Comparison of ENCODE assay signal across 8 cellular contexts in the genomic region with DNA sequence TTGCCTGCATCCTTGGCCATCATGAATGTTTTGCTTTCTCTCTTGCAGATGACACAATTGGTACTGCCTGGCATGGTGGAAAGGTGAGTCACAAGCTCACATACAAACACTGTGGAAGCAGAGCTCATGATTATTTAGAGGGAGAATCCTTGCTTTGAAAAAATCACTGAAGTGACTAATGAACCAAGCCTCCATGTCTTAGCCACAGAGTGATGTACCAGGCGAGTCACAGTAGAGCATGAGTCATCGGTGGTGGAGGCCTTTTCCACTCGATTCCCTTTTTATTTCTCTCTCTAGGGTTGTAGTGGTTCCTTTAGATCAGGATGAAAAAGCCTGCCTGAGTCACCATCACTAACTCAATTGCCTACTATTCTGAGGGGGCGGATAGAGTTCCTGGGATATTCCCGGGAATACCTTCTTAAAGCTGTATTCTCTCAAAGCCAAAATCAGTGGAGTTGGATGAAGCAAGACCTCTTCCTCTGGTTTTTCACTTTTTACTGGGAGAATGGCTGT. TPM values are rescaled to one million over a fixed set of nuclear protein-coding genes. Genes with fewer than 3 reads are reported as not detected.
DNase-seq lines count a peak whose midpoint lies in the region; ATAC-seq, FAIRE-seq and TF ChIP-seq lines count a peak whose summit lies in the region.

No MANE protein-coding gene starts in this region.

- no peak for TF ChIP-seq POLR2A in K562 (conservative IDR thresholded peaks at IDR 0.05)

- CTCF ChIA-PET in K562 (lab: Yijun Ruan, JAX; ENCODE audit: low intra/inter-chr PET ratio), result interaction anchor here (0.6 kb wide), 1 partner anchor 442 kb away, joined by 3 read pairs; no protein-coding TSS in a partner anchor

- H3K4me3 ChIP-seq in K562, result no peak overlapping the region
- H3K4me3 ChIP-seq in H7 (ENCODE audit: insufficient read depth, low read depth, low read length), result no peak overlapping the region

- in situ Hi-C loops in K562 (cut with MboI), result no loop called here

- DNase-seq in NCI-H2227 (lab: John Stamatoyannopoulos, UW; ENCODE audit: unreplicated experiment), result peak; percentile 20
- no peak for DNase-seq in NCI-H2227 treated with DMSO at 0.1 percent for 48 hours (lab: John Stamatoyannopoulos, UW)
- peak; percentile 100 for DNase-seq in RKO (ENCODE audit: low spot score)
- peak in 2 of 4 experiments; percentile 9 to 34 for DNase-seq in K562 (ENCODE audit: extremely low read depth in 1 of 4, low spot score in 3 of 4)
- peak; percentile 70 for DNase-seq in middle frontal gyrus (ENCODE audit: extremely low spot score, low spot score)
- DNase-seq in stromal cell of bone marrow (ENCODE audit: low read depth), result peak; percentile 99
- no peak for DNase-seq in NCI-H1694 treated with DMSO at 0.1 percent for 48 hours (lab: John Stamatoyannopoulos, UW)
- DNase-seq in H7, result no peak

- H2AFZ ChIP-seq in K562 (ENCODE audit: low read depth, low read length), result no peak overlapping the region

- H3K36me3 ChIP-seq in K562 (ENCODE audit: control insufficient read depth, insufficient read depth, low read length), result no peaks in the 10 kb centered on the region
- H3K36me3 ChIP-seq in H7 (replicated peaks; ENCODE audit: control insufficient read depth, insufficient read depth, low read length), result peaks cover 2% of the 10 kb centered on the region; the same call in 1 of the 2 replicates

- H3K79me2 ChIP-seq in K562 (ENCODE audit: control insufficient read depth, insufficient read depth, low read length), result no peaks in the 10 kb centered on the region

- no peak overlapping the region for H3K4me2 ChIP-seq in K562 (ENCODE audit: insufficient read depth, low read length)

- intact Hi-C loops in K562 (cut with micrococcal nuclease), result no loop called here

- POLR2A ChIA-PET in K562 (lab: Yijun Ruan, JAX), result interaction anchor here (0.7 kb wide), 1 partner anchor 15 kb away, joined by 3 read pairs; no protein-coding TSS in a partner anchor

- no peaks in the 10 kb centered on the region for H3K9me3 ChIP-seq in K562 (replicated peaks; ENCODE audit: control insufficient read depth, insufficient read depth, low read depth, low read length)

- TF ChIP-seq RAD21 in K562 (CRISPR knock-in tag; conservative IDR thresholded peaks at IDR 0.05 in 1 of 2, IDR thresholded peaks at IDR 0.05 in 1 of 2), result no peak

- H3K4me1 ChIP-seq in K562 (replicated peaks in 1 of 2; ENCODE audit: control insufficient read depth in 2 of 2, insufficient read depth in 2 of 2, low read length in 2 of 2), result no peaks in the 10 kb centered on the region

- no peak overlapping the region for H3K27ac ChIP-seq in K562 (ENCODE audit: extremely low read depth, low read depth, low read length)

- 8% methylated on average over 5 of the region's 5 CpGs for WGBS in K562 (ENCODE audit: insufficient coverage, low coverage, missing lambda C conversion rate)

- no peak for FAIRE-seq in K562 (lab: Jason Lieb, UNC)

- BruUV-seq in K562 (replicated peaks; lab: Mats Ljungman, UMichigan), result no TSS peak

- TF ChIP-seq EP300 in K562 (IDR thresholded peaks at IDR 0.05; ENCODE audit: low read length), result no peak

- no peak for ATAC-seq in K562

- TF ChIP-seq CTCF in K562 (IDR thresholded peaks at IDR 0.05 in 2 of 3, conservative IDR thresholded peaks at IDR 0.05 in 1 of 3; ENCODE audit: insufficient read depth in 2 of 3, low read depth in 1 of 3, low read length in 3 of 3), result no peak

- H3K27me3 ChIP-seq in K562 (ENCODE audit: control insufficient read depth in 2 of 2, insufficient read depth in 2 of 2, low read length in 2 of 2), result no peaks in the 10 kb centered on the region
- no peaks in the 10 kb centered on the region for H3K27me3 ChIP-seq in H7 (ENCODE audit: control insufficient read depth, insufficient read depth, low read length)

- no peak overlapping the region for H3K9ac ChIP-seq in K562 (ENCODE audit: insufficient read depth in 1 of 2, low read depth in 2 of 2, low read length in 2 of 2)

- no peaks in the 10 kb centered on the region for H3K9me1 ChIP-seq in K562 (ENCODE audit: control insufficient read depth, insufficient read depth, low read length)

- H4K20me1 ChIP-seq in K562 (replicated peaks; ENCODE audit: control insufficient read depth, insufficient read depth, low read length), result no peaks in the 10 kb centered on the region

TF ChIP-seq in K562, 482 proteins besides CTCF, POLR2A, EP300 and RAD21:
- peak; percentile 33 for TF ChIP-seq EGR1 (conservative IDR thresholded peaks at IDR 0.05)
- TF ChIP-seq JUND (IDR thresholded peaks at IDR 0.05; ENCODE audit: borderline replicate concordance, low read depth, low read length), result peak; percentile 74
- peak; percentile 77; the same call in 2 of the 3 replicates for TF ChIP-seq JUND (tag; IDR thresholded peaks at IDR 0.05; ENCODE audit: borderline replicate concordance, low read depth, low read length)
- peak; percentile 97 for TF ChIP-seq FOSL1 (tag; conservative IDR thresholded peaks at IDR 0.05)
- TF ChIP-seq SMARCE1 (IDR thresholded peaks at IDR 0.05), result 0 out of 2 replicates have a peak, but pooled peaks have one; percentile 25
- peak; percentile 80 for TF ChIP-seq JUN (IDR thresholded peaks at IDR 0.05; ENCODE audit: borderline replicate concordance, low read depth, low read length)
- TF ChIP-seq JUN (CRISPR knock-in tag; IDR thresholded peaks at IDR 0.05; ENCODE audit: borderline replicate concordance), result no peak
- TF ChIP-seq, protein P1, sequence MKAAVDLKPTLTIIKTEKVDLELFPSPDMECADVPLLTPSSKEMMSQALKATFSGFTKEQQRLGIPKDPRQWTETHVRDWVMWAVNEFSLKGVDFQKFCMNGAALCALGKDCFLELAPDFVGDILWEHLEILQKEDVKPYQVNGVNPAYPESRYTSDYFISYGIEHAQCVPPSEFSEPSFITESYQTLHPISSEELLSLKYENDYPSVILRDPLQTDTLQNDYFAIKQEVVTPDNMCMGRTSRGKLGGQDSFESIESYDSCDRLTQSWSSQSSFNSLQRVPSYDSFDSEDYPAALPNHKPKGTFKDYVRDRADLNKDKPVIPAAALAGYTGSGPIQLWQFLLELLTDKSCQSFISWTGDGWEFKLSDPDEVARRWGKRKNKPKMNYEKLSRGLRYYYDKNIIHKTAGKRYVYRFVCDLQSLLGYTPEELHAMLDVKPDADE (conservative IDR thresholded peaks at IDR 0.05; ENCODE audit: control insufficient read depth, low read depth, low read length), result no peak
- TF ChIP-seq ZNF445 (CRISPR knock-in tag; IDR thresholded peaks at IDR 0.05; ENCODE audit: low read depth), result no peak
- no peak for TF ChIP-seq PTRF (tag; IDR thresholded peaks at IDR 0.05)
- peak; percentile 35; the same call in 1 of the 2 replicates for TF ChIP-seq SMARCA4 (IDR thresholded peaks at IDR 0.05)
- no peak for TF ChIP-seq TCF3 (CRISPR knock-in tag; IDR thresholded peaks at IDR 0.05)
- TF ChIP-seq DPF2 (IDR thresholded peaks at IDR 0.05), result 0 out of 2 replicates have a peak, but pooled peaks have one; percentile 20
- TF ChIP-seq JUNB (CRISPR knock-in tag; conservative IDR thresholded peaks at IDR 0.05), result peak; percentile 55; the same call in 1 of the 2 replicates
- TF ChIP-seq, protein P2, sequence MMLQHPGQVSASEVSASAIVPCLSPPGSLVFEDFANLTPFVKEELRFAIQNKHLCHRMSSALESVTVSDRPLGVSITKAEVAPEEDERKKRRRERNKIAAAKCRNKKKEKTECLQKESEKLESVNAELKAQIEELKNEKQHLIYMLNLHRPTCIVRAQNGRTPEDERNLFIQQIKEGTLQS (IDR thresholded peaks at IDR 0.05), result peak; percentile 90
- TF ChIP-seq, protein P2 (CRISPR knock-in tag; conservative IDR thresholded peaks at IDR 0.05), result no peak
- peak; percentile 31 to 49; a peak in 2 of 4 replicates for TF ChIP-seq KDM1A (IDR thresholded peaks at IDR 0.05)

RNA-seq across cellular contexts. Expression of a gene that starts 49.6 kb away (rescaled TPM):
- total RNA-seq in K562 (2011; cell fraction: chromatin; rRNA removed; ENCODE audit: low replicate concordance), result 12.6 and 15.8 TPM in 2 replicates
- 8.7 and 11.2 TPM in 2 replicates for total RNA-seq in K562 (2011; cell fraction: nucleolus; rRNA removed)
- 8.6 and 8.9 TPM in 2 replicates for total RNA-seq in K562 (2011; cell fraction: nucleoplasm; rRNA removed)
- 37.6 and 38.6 TPM in 2 replicates for total RNA-seq in K562 (2014; rRNA removed)
- total RNA-seq in K562 (2014; rRNA removed; fragmentation: Illumina TruSeq; extraction: Trizol), result 42.5 TPM in 2 replicates
- total RNA-seq in K562 (2015; rRNA removed; fragmentation: Illumina TruSeq; extraction: Trizol), result 42.2 and 42.9 TPM in 2 replicates
- total RNA-seq in K562 (2021), result 33.1 and 37.9 TPM in 2 replicates
- polyA plus RNA-seq in K562 (2011; rRNA removed), result 25.5 and 30.0 TPM in 2 replicates
- polyA plus RNA-seq in K562 (2011; cell fraction: cytosol; rRNA removed), result 14.3 and 22.8 TPM in 2 replicates
- 11.1 and 16.7 TPM in 2 replicates for polyA plus RNA-seq in K562 (2011; cell fraction: nucleus; rRNA removed)
- polyA plus RNA-seq in K562 (2012), result 25.6 and 42.0 TPM in 2 replicates
- 45.1 and 49.9 TPM in 2 replicates for polyA plus RNA-seq in K562 (2014; fragmentation: Illumina TruSeq; extraction: Trizol)
- 10 to 100 TPM; 16.0 to 25.0 TPM for polyA plus RNA-seq in K562 (2014; fragmentation: Nextera tagmentation; extraction: Ambion mirVana)
- polyA plus RNA-seq in K562 (2014; rRNA removed), result 24.3 and 36.5 TPM in 2 replicates
- polyA minus RNA-seq in K562 (2011; rRNA and poly(A)+ RNA removed), result 33.5 and 52.5 TPM in 2 replicates
- polyA minus RNA-seq in K562 (2011; cell fraction: cytosol; rRNA and poly(A)+ RNA removed), result 6.2 and 9.3 TPM in 2 replicates
- 10.9 and 16.0 TPM in 2 replicates for polyA minus RNA-seq in K562 (2011; cell fraction: nucleus; rRNA and poly(A)+ RNA removed)
- total RNA-seq in H7 (2014; rRNA removed; shearing (Covaris generic)), result 15.7 and 16.3 TPM in 2 replicates

Comparison
In these comparisons a context has a peak if more than half of its experiments do, and no peak if none do; other contexts are left out.
1. DNase-seq: peak in NCI-H2227 (single experiment), RKO (single experiment), middle frontal gyrus (single experiment) and stromal cell of bone marrow (single experiment); none in NCI-H2227 treated with DMSO at 0.1 percent for 48 hours (single experiment), NCI-H1694 treated with DMSO at 0.1 percent for 48 hours (single experiment) and H7 (single experiment).